In the genomic region with DNA sequence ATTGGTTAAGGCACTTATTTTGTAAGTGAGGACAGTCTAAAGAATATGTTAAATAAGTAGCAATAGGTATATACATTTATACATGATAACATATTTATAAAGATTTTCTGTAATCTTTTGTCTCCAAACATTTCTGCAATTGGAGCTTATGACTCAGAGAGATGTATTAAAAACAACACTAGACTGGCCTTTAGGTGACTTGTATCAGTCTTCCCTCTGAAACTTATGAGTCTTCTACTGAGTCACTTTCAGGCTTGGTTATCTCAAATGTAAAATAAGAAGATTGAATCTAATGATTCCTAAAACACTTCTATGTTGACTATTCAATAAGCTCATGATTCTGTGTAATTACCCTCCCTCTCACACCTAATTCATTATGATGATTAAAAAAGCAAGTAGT, we compare ENCODE assay signal across 16 cellular contexts.
DNase-seq lines count a peak whose midpoint lies in the region; ATAC-seq and TF ChIP-seq lines count a peak whose summit lies in the region.
"Had no signal": no experiment of that assay in that cellular context is flagged by ENCODE, and none has a peak within 500 bp of the region (broad histone marks: within the 10 kb centered on the region; RNA-seq: fewer than 3 reads in every experiment).

No MANE protein-coding gene starts in this region.

- H3K27me3 ChIP-seq in PC-3 (ENCODE audit: low read length) = no peaks in the 10 kb centered on the region

- H3K79me2 ChIP-seq in PC-3 (ENCODE audit: low read length) = no peaks in the 10 kb centered on the region

- no peak overlapping the region for H3K9ac ChIP-seq in PC-3 (ENCODE audit: low read length)

- H2AFZ ChIP-seq in PC-3 (ENCODE audit: low read length) = no peak overlapping the region

- POLR2A ChIA-PET in PC-3 (lab: Charles Lee; ENCODE audit: unreplicated experiment) = no interaction called here

- BruUV-seq in PC-3 (replicated peaks; lab: Mats Ljungman, UMichigan) = no TSS peak

- no peak overlapping the region for H3K4me2 ChIP-seq in PC-3 (ENCODE audit: low read length)
- H3K4me2 ChIP-seq: A549 had no signal

- no peaks in the 10 kb centered on the region for H3F3A ChIP-seq in PC-3 (ENCODE audit: low read length, unreplicated experiment)

- H3K9me3 ChIP-seq in PC-3 (ENCODE audit: low read length) = no peaks in the 10 kb centered on the region
- H3K9me3 ChIP-seq: A549, Caco-2 had no signal

- no peaks in the 10 kb centered on the region for H3K4me1 ChIP-seq in PC-3 (ENCODE audit: insufficient read depth, low read length)
- H3K4me1 ChIP-seq: A549, Caco-2 had no signal

- intact Hi-C loops in PC-3 (cut with micrococcal nuclease) = no loop called here

- H4K20me1 ChIP-seq in PC-3 (ENCODE audit: low read length) = no peaks in the 10 kb centered on the region

- ATAC-seq in PC-3 (peak; percentile 73; the same call in 1 of the 2 replicates), GM19467 (IDR thresholded peaks at IDR 0.05; ENCODE audit: unreplicated experiment) (no peak)
- ATAC-seq: A549 had no signal

- DNase-seq in ELR (ENCODE audit: low read depth) (peak; percentile 30), PC-3 (peak; percentile 44), astrocyte of the hippocampus (ENCODE audit: low read depth, low spot score) (peak; percentile 2), iris pigment epithelial cell (ENCODE audit: low read depth) (peak; percentile 2), NCI-H1930 (lab: John Stamatoyannopoulos, UW) (no peak), GM19240 (ENCODE audit: insufficient read length, low spot score) (no peak)
- DNase-seq: AML-193; Caco-2; CD4-positive, alpha-beta T cell; GDM1; GOT3; H7 had no signal

- TF ChIP-seq CTCF in PC-3 (conservative IDR thresholded peaks at IDR 0.05; ENCODE audit: low read depth, low read length) = no peak

- no peaks in the 10 kb centered on the region for H3K36me3 ChIP-seq in PC-3 (ENCODE audit: low read depth, low read length)

- no peaks in the 10 kb centered on the region for H3K9me2 ChIP-seq in PC-3 (replicated peaks; ENCODE audit: low read length)

- no peak overlapping the region for H3K4me3 ChIP-seq in PC-3 (ENCODE audit: low read length)
- H3K4me3 ChIP-seq: A549 had no signal

- no peak overlapping the region for H3K27ac ChIP-seq in PC-3 (ENCODE audit: low read length)
- H3K27ac ChIP-seq: 22Rv1, A549, C4-2B had no signal

- CTCF ChIA-PET in PC-3 (lab: Charles Lee) = no interaction called here

Comparison
In these comparisons a context has a peak if more than half of its experiments do, and no peak if none do; other contexts are left out.
1. DNase-seq: peak in ELR (single experiment), PC-3 (single experiment), astrocyte of the hippocampus (single experiment) and iris pigment epithelial cell (single experiment); none in NCI-H1930 (0 of 2) and GM19240 (single experiment).